1 cellular context compared by ENCODE assay signal in the genomic region with DNA sequence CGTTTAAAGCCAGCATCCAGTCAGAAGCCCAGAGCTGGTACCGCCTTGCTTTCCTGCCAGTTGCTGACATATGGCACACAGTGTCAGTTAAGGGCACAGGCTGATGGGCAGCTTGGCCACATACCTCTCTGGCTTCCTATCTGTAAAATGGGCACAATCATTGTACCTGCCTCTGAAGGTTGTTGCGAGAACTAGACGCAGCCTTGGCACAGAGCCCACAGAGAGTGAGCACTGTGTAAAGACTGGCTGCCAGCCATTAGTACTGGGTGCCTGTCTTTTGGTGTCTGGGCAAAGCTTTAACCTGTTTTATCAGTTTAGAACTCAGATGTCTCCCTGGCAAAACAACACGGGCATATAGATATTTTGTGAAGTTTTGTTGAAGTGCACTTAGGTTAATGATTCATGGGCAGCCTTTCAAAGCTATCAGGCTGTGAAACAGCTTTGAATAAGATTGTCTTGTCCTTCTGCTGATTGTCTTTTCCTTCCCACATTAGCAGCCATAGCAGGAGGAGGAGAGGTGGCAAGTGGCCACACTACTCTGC.
A peak's percentile ranks its signal among the peaks of the same experiment; 100 is the strongest.
TF ChIP-seq lines count a peak whose summit lies in the region.

No MANE protein-coding gene starts in this region.

TF ChIP-seq in HepG2, 621 proteins besides CTCF, POLR2A, EP300 and RAD21 (continued from another document):
- TF ChIP-seq, protein P1, sequence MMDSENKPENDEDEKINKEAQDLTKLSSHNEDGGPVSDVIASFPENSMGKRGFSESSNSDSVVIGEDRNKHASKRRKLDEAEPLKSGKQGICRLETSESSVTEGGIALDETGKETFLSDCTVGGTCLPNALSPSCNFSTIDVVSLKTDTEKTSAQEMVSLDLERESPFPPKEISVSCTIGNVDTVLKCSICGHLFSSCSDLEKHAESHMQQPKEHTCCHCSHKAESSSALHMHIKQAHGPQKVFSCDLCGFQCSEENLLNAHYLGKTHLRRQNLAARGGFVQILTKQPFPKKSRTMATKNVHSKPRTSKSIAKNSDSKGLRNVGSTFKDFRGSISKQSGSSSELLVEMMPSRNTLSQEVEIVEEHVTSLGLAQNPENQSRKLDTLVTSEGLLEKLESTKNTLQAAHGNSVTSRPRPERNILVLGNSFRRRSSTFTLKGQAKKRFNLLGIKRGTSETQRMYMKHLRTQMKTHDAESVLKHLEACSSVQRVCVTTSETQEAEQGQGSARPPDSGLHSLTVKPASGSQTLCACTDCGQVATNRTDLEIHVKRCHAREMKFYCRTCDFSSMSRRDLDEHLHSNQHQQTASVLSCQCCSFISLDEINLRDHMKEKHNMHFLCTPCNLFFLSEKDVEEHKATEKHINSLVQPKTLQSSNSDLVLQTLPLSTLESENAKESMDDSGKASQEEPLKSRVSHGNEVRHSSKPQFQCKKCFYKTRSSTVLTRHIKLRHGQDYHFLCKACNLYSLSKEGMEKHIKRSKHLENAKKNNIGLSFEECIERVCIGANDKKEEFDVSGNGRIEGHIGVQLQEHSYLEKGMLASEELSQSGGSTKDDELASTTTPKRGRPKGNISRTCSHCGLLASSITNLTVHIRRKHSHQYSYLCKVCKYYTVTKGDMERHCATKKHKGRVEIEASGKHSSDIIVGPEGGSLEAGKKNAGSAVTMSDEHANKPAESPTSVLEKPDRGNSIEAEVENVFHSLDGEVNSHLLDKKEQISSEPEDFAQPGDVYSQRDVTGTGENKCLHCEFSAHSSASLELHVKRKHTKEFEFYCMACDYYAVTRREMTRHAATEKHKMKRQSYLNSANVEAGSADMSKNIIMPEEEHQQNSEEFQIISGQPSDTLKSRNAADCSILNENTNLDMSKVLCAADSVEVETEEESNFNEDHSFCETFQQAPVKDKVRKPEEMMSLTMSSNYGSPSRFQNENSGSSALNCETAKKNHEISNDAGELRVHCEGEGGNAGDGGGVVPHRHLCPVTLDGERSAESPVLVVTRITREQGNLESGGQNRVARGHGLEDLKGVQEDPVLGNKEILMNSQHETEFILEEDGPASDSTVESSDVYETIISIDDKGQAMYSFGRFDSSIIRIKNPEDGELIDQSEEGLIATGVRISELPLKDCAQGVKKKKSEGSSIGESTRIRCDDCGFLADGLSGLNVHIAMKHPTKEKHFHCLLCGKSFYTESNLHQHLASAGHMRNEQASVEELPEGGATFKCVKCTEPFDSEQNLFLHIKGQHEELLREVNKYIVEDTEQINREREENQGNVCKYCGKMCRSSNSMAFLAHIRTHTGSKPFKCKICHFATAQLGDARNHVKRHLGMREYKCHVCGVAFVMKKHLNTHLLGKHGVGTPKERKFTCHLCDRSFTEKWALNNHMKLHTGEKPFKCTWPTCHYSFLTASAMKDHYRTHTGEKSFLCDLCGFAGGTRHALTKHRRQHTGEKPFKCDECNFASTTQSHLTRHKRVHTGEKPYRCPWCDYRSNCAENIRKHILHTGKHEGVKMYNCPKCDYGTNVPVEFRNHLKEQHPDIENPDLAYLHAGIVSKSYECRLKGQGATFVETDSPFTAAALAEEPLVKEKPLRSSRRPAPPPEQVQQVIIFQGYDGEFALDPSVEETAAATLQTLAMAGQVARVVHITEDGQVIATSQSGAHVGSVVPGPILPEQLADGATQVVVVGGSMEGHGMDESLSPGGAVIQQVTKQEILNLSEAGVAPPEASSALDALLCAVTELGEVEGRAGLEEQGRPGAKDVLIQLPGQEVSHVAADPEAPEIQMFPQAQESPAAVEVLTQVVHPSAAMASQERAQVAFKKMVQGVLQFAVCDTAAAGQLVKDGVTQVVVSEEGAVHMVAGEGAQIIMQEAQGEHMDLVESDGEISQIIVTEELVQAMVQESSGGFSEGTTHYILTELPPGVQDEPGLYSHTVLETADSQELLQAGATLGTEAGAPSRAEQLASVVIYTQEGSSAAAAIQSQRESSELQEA (CRISPR knock-in tag; IDR thresholded peaks at IDR 0.05; ENCODE audit: not compliant biosample characterization): no peak
- TF ChIP-seq ELF1 (CRISPR knock-in tag; IDR thresholded peaks at IDR 0.05) (no peak), ZMYM3 (CRISPR knock-in tag; IDR thresholded peaks at IDR 0.05) (peak; percentile 76), ZNF629 (CRISPR knock-in tag; conservative IDR thresholded peaks at IDR 0.05) (peak; percentile 97), ZBTB38 (CRISPR knock-in tag; IDR thresholded peaks at IDR 0.05) (0 out of 2 replicates have a peak, but pooled peaks have one; percentile 20), KDM1A (CRISPR knock-in tag; IDR thresholded peaks at IDR 0.05) (peak; percentile 66; the same call in 1 of the 2 replicates), ZNF563 (CRISPR knock-in tag; IDR thresholded peaks at IDR 0.05) (no peak)
TF ChIP-seq in HepG2: peak in this region for 4.
